ENCODE assay signal across 9 cellular contexts in the genomic region with DNA sequence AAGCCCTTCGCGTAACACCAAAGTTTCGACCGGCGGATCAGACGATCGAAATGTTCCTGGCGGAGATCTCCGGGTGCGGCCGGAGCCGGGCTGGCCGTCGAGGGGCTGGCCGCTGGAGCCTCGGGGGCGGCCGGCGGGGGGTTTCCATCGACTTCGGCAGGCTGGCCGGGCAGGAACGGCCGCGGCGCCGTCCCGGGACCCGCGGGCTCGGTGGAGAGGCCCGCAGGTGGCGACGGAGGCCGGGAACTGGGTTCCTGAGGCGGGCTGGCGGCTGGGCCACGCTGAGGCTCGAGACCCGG. TPM values are rescaled to one million over a fixed set of nuclear protein-coding genes. Genes with fewer than 3 reads are reported as not detected.
DNase-seq lines count a peak whose midpoint lies in the region; ATAC-seq lines count a peak whose summit lies in the region.
"Had no signal": no experiment of that assay in that cellular context is flagged by ENCODE, and none has a peak within 500 bp of the region (broad histone marks: within the 10 kb centered on the region; RNA-seq: fewer than 3 reads in every experiment).

No MANE protein-coding gene starts in this region.

- peak overlapping the region; percentile 95 for H3K4me2 ChIP-seq in neuronal stem cell (ENCODE audit: insufficient read depth, low read length, poor library complexity, severe bottlenecking)

- H3K9me3 Mint-ChIP-seq in effector memory CD8-positive, alpha-beta T cell = no peaks in the 10 kb centered on the region

- DNase-seq in ELR (ENCODE audit: low read depth) (peak; percentile 33), neuronal stem cell (ENCODE audit: low spot score) (no peak), DMS79 (lab: John Stamatoyannopoulos, UW) (no peak), OCI-M1 (lab: John Stamatoyannopoulos, UW) (no peak)
- no peak for DNase-seq in effector memory CD8-positive, alpha-beta T cell
- no peak for DNase-seq in stimulated activated CD4-positive, alpha-beta T cell treated with anti-CD3 and anti-CD28 coated beads, Interleukin-2, amount 100 ng/mL, for 48 hours
- DNase-seq: effector CD8-positive, alpha-beta T cell had no signal

- H2AFZ ChIP-seq in neuronal stem cell (ENCODE audit: low read length) = peak overlapping the region; percentile 93

- H2BK12ac ChIP-seq in neuronal stem cell (ENCODE audit: low read length) = no peak overlapping the region

- peaks cover 13 to 14% of the 10 kb centered on the region in 2 donors for H3K4me1 Mint-ChIP-seq in effector memory CD8-positive, alpha-beta T cell (ENCODE audit: low read depth in 2 of 2)

- H3K79me1 ChIP-seq in neuronal stem cell (ENCODE audit: low read depth, low read length) = no peaks in the 10 kb centered on the region

- peak overlapping the region; percentile 96 for H3K18ac ChIP-seq in neuronal stem cell (ENCODE audit: low read length)

- H4K91ac ChIP-seq in neuronal stem cell (ENCODE audit: low read depth, low read length, poor library complexity) = no peak overlapping the region

- no peak overlapping the region for H4K8ac ChIP-seq in neuronal stem cell (ENCODE audit: low read depth, low read length)

- H3K27me3 Mint-ChIP-seq in effector memory CD8-positive, alpha-beta T cell = peaks cover 44 to 56% of the 10 kb centered on the region in 2 donors

- H3K4me1 ChIP-seq in neuronal stem cell (ENCODE audit: control insufficient read depth in 2 of 2, insufficient read depth in 1 of 2, low read depth in 1 of 2, low read length in 2 of 2) = peaks cover 17 to 20% of the 10 kb centered on the region in 2 donors

- no peak overlapping the region for H3K27ac Mint-ChIP-seq in effector memory CD8-positive, alpha-beta T cell

- H3K36me3 Mint-ChIP-seq in effector memory CD8-positive, alpha-beta T cell (ENCODE audit: insufficient read depth) = no peaks in the 10 kb centered on the region

- peak overlapping the region; percentile 78 for H2AK5ac ChIP-seq in neuronal stem cell (ENCODE audit: low read depth, low read length)

- ATAC-seq in HG03196 (IDR thresholded peaks at IDR 0.05; ENCODE audit: unreplicated experiment) (peak; percentile 8), HG02973 (IDR thresholded peaks at IDR 0.05; ENCODE audit: unreplicated experiment) (no peak)
- no peak for ATAC-seq in effector memory CD8-positive, alpha-beta T cell (replicated peaks)

- no peak overlapping the region for H2BK5ac ChIP-seq in neuronal stem cell (ENCODE audit: low read length)

- peak overlapping the region; percentile 96 for H3K9ac ChIP-seq in neuronal stem cell (ENCODE audit: low read depth, low read length, poor library complexity)

- no CpG with 5 or more reads among the region's 40 CpGs for whole genome bisulfite sequencing in neuronal stem cell (ENCODE audit: extremely low coverage in 2 of 2, insufficient read length in 2 of 2, insufficient replicate concordance in 1 of 2), 2 donors

- peak overlapping the region; percentile 41 to 65 for H3K4me3 Mint-ChIP-seq in effector memory CD8-positive, alpha-beta T cell

- H3K36me3 ChIP-seq in neuronal stem cell (replicated peaks in 1 of 2; ENCODE audit: control insufficient read depth in 2 of 2, insufficient read depth in 2 of 2, low read length in 2 of 2) = no peaks in the 10 kb centered on the region

- H3K4ac ChIP-seq in neuronal stem cell (ENCODE audit: low read length) = no peak overlapping the region

- no peak overlapping the region for H2BK120ac ChIP-seq in neuronal stem cell (ENCODE audit: low read depth, low read length)

- H3K27me3 ChIP-seq in neuronal stem cell (ENCODE audit: control insufficient read depth in 3 of 3, insufficient read depth in 3 of 3, low read depth in 1 of 3, low read length in 3 of 3) = peaks cover 6 to 48% (median 40%) of the 10 kb centered on the region in 3 experiments

- peak overlapping the region; percentile 56 to 91 for H3K4me3 ChIP-seq in neuronal stem cell (ENCODE audit: low read length in 2 of 2)

- no peaks in the 10 kb centered on the region for H3K9me3 ChIP-seq in neuronal stem cell (replicated peaks in 1 of 2; ENCODE audit: control insufficient read depth in 2 of 2, insufficient read depth in 1 of 2, low read depth in 1 of 2, low read length in 2 of 2)

- H3K23ac ChIP-seq in neuronal stem cell (ENCODE audit: low read depth, low read length, poor library complexity) = peak overlapping the region; percentile 78

- H3K14ac ChIP-seq in neuronal stem cell (ENCODE audit: low read length) = no peak overlapping the region

- H3K27ac ChIP-seq in neuronal stem cell (replicated peaks; ENCODE audit: low read length) = no peak overlapping the region

- no peak overlapping the region for H2BK15ac ChIP-seq in neuronal stem cell (ENCODE audit: low read length)

RNA-seq across cellular contexts. Expression of a gene that starts 1.1 kb away (rescaled TPM):
- polyA plus RNA-seq in neuronal stem cell (2013, experiment 1 of 2) = 17.0 TPM
- polyA plus RNA-seq in neuronal stem cell (2013, experiment 2 of 2) = 16.8 TPM

RNA-seq across cellular contexts. Expression of a gene that starts 31.4 kb away (rescaled TPM):
- 14.2 TPM for polyA plus RNA-seq in neuronal stem cell (2013, experiment 1 of 2)
- polyA plus RNA-seq in neuronal stem cell (2013, experiment 2 of 2) = 14.1 TPM

RNA-seq across cellular contexts. Expression of a gene that starts 56.5 kb away (rescaled TPM):
- polyA plus RNA-seq in neuronal stem cell (2013, experiment 1 of 2) = 4.7 TPM
- 4.8 TPM for polyA plus RNA-seq in neuronal stem cell (2013, experiment 2 of 2)
